Comparison of ENCODE assay signal across 7 cellular contexts in genomic region chr12:49111206-49111605, GRCh38. TPM values are rescaled to one million over a fixed set of nuclear protein-coding genes. Genes with fewer than 3 reads are reported as not detected.
A peak's percentile ranks its signal among the peaks of the same experiment; 100 is the strongest.
DNase-seq lines count a peak whose midpoint lies in the region; ATAC-seq, FAIRE-seq and TF ChIP-seq lines count a peak whose summit lies in the region.

No MANE protein-coding gene starts in this region.

- H3F3A ChIP-seq in SU-DHL-6 (ENCODE audit: insufficient read depth), result no peaks in the 10 kb centered on the region

- TF ChIP-seq CTCF in SU-DHL-6 (IDR thresholded peaks at IDR 0.05; ENCODE audit: insufficient read depth, low read length, poor library complexity, severe bottlenecking) (no peak), gastroesophageal sphincter (IDR thresholded peaks at IDR 0.05) (no peak)

- H3K9me2 ChIP-seq in SU-DHL-6 (replicated peaks; ENCODE audit: insufficient read depth, low read length), result no peaks in the 10 kb centered on the region

- H3K9me3 ChIP-seq in SU-DHL-6 (ENCODE audit: insufficient read depth, low read length), result no peaks in the 10 kb centered on the region
- no peaks in the 10 kb centered on the region for H3K9me3 ChIP-seq in gastroesophageal sphincter

- H3K27ac Mint-ChIP-seq in stimulated activated effector memory CD8-positive, alpha-beta T cell treated with anti-CD3 and anti-CD28 coated beads, Interleukin-12 subunit alpha, Interleukin-12 subunit beta, amount 100 ng/mL, for 72 hours, result peak overlapping the region; percentile 97

- no peak for TF ChIP-seq POLR2A in H54 (IDR thresholded peaks at IDR 0.05; ENCODE audit: low read depth, low read length)
- TF ChIP-seq POLR2A in gastroesophageal sphincter (IDR thresholded peaks at IDR 0.05), result no peak

- WGBS in gastroesophageal sphincter (ENCODE audit: low coverage in 1 of 2), 2 donors, result 55 to 71% methylated on average over 4 to 5 of the region's 6 CpGs

- no peak for TF ChIP-seq EP300 in gastroesophageal sphincter (IDR thresholded peaks at IDR 0.05)

- no peaks in the 10 kb centered on the region for H3K79me2 ChIP-seq in SU-DHL-6 (ENCODE audit: insufficient read depth, low read length)

- H2AFZ ChIP-seq in SU-DHL-6 (ENCODE audit: low read depth, low read length, severe bottlenecking), result peak overlapping the region; percentile 96

- ATAC-seq in gastroesophageal sphincter, result no peak
- ATAC-seq in stimulated activated effector memory CD8-positive, alpha-beta T cell treated with anti-CD3 and anti-CD28 coated beads, Interleukin-12 subunit alpha, Interleukin-12 subunit beta, amount 100 ng/mL, for 72 hours, result peak; percentile 54

- FAIRE-seq in H54 (lab: Jason Lieb, UNC), result peak; percentile 11

- H3K27ac ChIP-seq in SU-DHL-6 (ENCODE audit: low read depth, low read length) (peak overlapping the region; percentile 18; the same call in 1 of the 2 replicates), gastroesophageal sphincter (peak overlapping the region; percentile 80 to 99 (median 96))

- H3K4me2 ChIP-seq in SU-DHL-6 (ENCODE audit: low read depth, low read length, poor library complexity, severe bottlenecking), result peak overlapping the region; percentile 76

- H3K9me3 Mint-ChIP-seq in stimulated activated effector memory CD8-positive, alpha-beta T cell treated with anti-CD3 and anti-CD28 coated beads, Interleukin-12 subunit alpha, Interleukin-12 subunit beta, amount 100 ng/mL, for 72 hours, result no peaks in the 10 kb centered on the region

- DNase-seq in H54 (ENCODE audit: insufficient read length, low spot score) (no peak), NCI-H345 (lab: John Stamatoyannopoulos, UW) (no peak), hepatic stellate cell (ENCODE audit: low spot score) (no peak), cerebellar cortex (ENCODE audit: low spot score) (no peak)
- no peak for DNase-seq in stimulated activated effector memory CD8-positive, alpha-beta T cell treated with anti-CD3 and anti-CD28 coated beads, Interleukin-12 subunit alpha, Interleukin-12 subunit beta, amount 100 ng/mL, for 72 hours (ENCODE audit: low spot score in 2 of 2)

- peak overlapping the region; percentile 73 for H3K9ac ChIP-seq in SU-DHL-6 (ENCODE audit: low read length)

- H3K36me3 ChIP-seq in SU-DHL-6 (ENCODE audit: low read length) (no peaks in the 10 kb centered on the region), gastroesophageal sphincter (peaks cover 0 to 7% of the 10 kb centered on the region in 2 donors)

- peak overlapping the region; percentile 55 for H3K4me3 ChIP-seq in SU-DHL-6 (ENCODE audit: insufficient read depth, low read length, poor library complexity, severe bottlenecking)
- peak overlapping the region; percentile 56 to 81 for H3K4me3 ChIP-seq in gastroesophageal sphincter

- H3K27me3 ChIP-seq in SU-DHL-6 (ENCODE audit: low read length) (no peaks in the 10 kb centered on the region), gastroesophageal sphincter (no peaks in the 10 kb centered on the region)

- peaks cover 6 to 45% (median 36%) of the 10 kb centered on the region in 3 donors for H3K4me1 ChIP-seq in gastroesophageal sphincter

- H3K4me3 Mint-ChIP-seq in stimulated activated effector memory CD8-positive, alpha-beta T cell treated with anti-CD3 and anti-CD28 coated beads, Interleukin-12 subunit alpha, Interleukin-12 subunit beta, amount 100 ng/mL, for 72 hours, result peak overlapping the region; percentile 98

- H3K4me1 Mint-ChIP-seq in stimulated activated effector memory CD8-positive, alpha-beta T cell treated with anti-CD3 and anti-CD28 coated beads, Interleukin-12 subunit alpha, Interleukin-12 subunit beta, amount 100 ng/mL, for 72 hours, result peaks cover 32% of the 10 kb centered on the region

- peaks cover 9% of the 10 kb centered on the region for H3K36me3 Mint-ChIP-seq in stimulated activated effector memory CD8-positive, alpha-beta T cell treated with anti-CD3 and anti-CD28 coated beads, Interleukin-12 subunit alpha, Interleukin-12 subunit beta, amount 100 ng/mL, for 72 hours

- no peaks in the 10 kb centered on the region for H4K20me1 ChIP-seq in SU-DHL-6 (ENCODE audit: low read depth, low read length)

RNA-seq across cellular contexts. Expression of gene LMBR1L, which starts 0.6 kb away (rescaled TPM):
- total RNA-seq in gastroesophageal sphincter, result 10 to 100 TPM; 17.6 to 77.5 (median 37.5) TPM

RNA-seq across cellular contexts. Expression of gene DHH, which starts 16.6 kb away (rescaled TPM):
- 1 to 10 TPM in 2 of 4 donors, under 1 TPM in 2; 0.54 to 1.2 (median 0.85) TPM for total RNA-seq in gastroesophageal sphincter

RNA-seq across cellular contexts. Expression of gene TUBA1B, which starts 20.0 kb away (rescaled TPM):
- 1,000 to 10,000 TPM in 1 of 4 donors, 100 to 1,000 TPM in 3; 568 to 1,050 (median 731) TPM for total RNA-seq in gastroesophageal sphincter

RNA-seq across cellular contexts. Expression of gene RHEBL1, which starts 41.4 kb away (rescaled TPM):
- under 1 TPM in 1 of 4 donors, not detected in 3; 0.35 TPM for total RNA-seq in gastroesophageal sphincter

RNA-seq across cellular contexts. Expression of gene KMT2D, which starts 50.6 kb away (rescaled TPM):
- 10 to 100 TPM; 23.6 to 75.0 (median 53.8) TPM for total RNA-seq in gastroesophageal sphincter
